Comparison of ENCODE assay signal across 21 cellular contexts in the genomic region with DNA sequence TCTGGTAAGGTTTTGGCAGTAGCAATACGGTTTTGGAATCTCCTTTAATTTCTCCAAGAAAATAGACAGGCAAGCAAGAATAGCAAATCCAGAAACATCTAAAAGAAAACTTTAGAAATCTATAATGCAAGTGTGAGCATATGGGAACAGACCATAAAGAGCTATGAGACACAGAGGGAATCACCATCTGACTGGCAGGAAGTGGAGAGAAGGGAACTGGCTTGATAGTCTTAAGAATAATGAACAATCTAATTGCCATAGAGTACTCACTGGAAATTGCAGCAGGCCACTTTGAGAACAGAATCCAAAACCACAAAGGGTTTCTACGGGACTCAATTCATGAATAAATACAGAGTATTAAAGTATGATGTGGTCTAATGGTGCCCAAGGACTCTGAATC.
"Had no signal": no experiment of that assay in that cellular context is flagged by ENCODE, and none has a peak within 500 bp of the region (broad histone marks: within the 10 kb centered on the region; RNA-seq: fewer than 3 reads in every experiment).

No MANE protein-coding gene starts in this region.

- H3K4me3 Mint-ChIP-seq: natural killer cell treated with Interleukin-12 subunit alpha and Interleukin-12 subunit beta and Interleukin-15 and Interleukin-18, amount 100 ng/mL, for 72 hours; stimulated activated memory B cell treated with anti-CD40 and anti-IgM and Interleukin-4, amounts not matched to agents 10 μg/mL and 1 μg/mL and 100 μg/mL, for 72 hours had no signal

- H2AFZ ChIP-seq: parathyroid adenoma had no signal

- DNase-seq: effector memory CD4-positive, alpha-beta T cell; heart left ventricle; hippocampal formation; left colon; left ventricle myocardium superior; mesenchymal stem cell; midbrain; psoas muscle; retina; right lobe of liver; stimulated activated CD4-positive, alpha-beta T cell treated with anti-CD3 and anti-CD28 coated beads, Interleukin-4, amount 100 ng/mL, for 1 hour; stimulated activated CD8-positive, alpha-beta memory T cell treated with anti-CD3 and anti-CD28 coated beads, Interleukin-4, amount 100 ng/mL, for 48 hours; stomach; substantia nigra; transverse colon had no signal

- H3K27me3 Mint-ChIP-seq: stimulated activated memory B cell treated with anti-CD40 and anti-IgM and Interleukin-4, amounts not matched to agents 10 μg/mL and 1 μg/mL and 100 μg/mL, for 72 hours had no signal

- H3K36me3 ChIP-seq: heart left ventricle, right lobe of liver, stomach, thoracic aorta, transverse colon had no signal

- H3K27ac ChIP-seq: heart left ventricle, parathyroid adenoma, psoas muscle, right lobe of liver, stomach, thoracic aorta, transverse colon had no signal

- H3K9me3 ChIP-seq: heart left ventricle, psoas muscle, right lobe of liver, stomach, thoracic aorta, transverse colon had no signal

- ATAC-seq: esophagus mucosa; heart left ventricle; left colon; left ventricle myocardium superior; psoas muscle; right lobe of liver; stimulated activated memory B cell treated with anti-CD40 and anti-IgM and Interleukin-4, amounts not matched to agents 10 μg/mL and 1 μg/mL and 100 μg/mL, for 72 hours had no signal

- H3K36me3 Mint-ChIP-seq: natural killer cell treated with Interleukin-12 subunit alpha and Interleukin-12 subunit beta and Interleukin-15 and Interleukin-18, amount 100 ng/mL, for 72 hours; stimulated activated memory B cell treated with anti-CD40 and anti-IgM and Interleukin-4, amounts not matched to agents 10 μg/mL and 1 μg/mL and 100 μg/mL, for 72 hours had no signal

- H3K4me1 ChIP-seq: heart left ventricle, parathyroid adenoma, psoas muscle, right lobe of liver, stomach had no signal

- H3K79me2 ChIP-seq: parathyroid adenoma had no signal

- H3K4me3 ChIP-seq: heart left ventricle, lung, psoas muscle, right lobe of liver, stomach, thoracic aorta, transverse colon had no signal

- H3K9ac ChIP-seq: parathyroid adenoma had no signal

- H3K27ac Mint-ChIP-seq: natural killer cell treated with Interleukin-12 subunit alpha and Interleukin-12 subunit beta and Interleukin-15 and Interleukin-18, amount 100 ng/mL, for 72 hours; stimulated activated memory B cell treated with anti-CD40 and anti-IgM and Interleukin-4, amounts not matched to agents 10 μg/mL and 1 μg/mL and 100 μg/mL, for 72 hours had no signal

- H3K27me3 ChIP-seq: right lobe of liver, transverse colon had no signal

- H3K9me3 Mint-ChIP-seq: natural killer cell treated with Interleukin-12 subunit alpha and Interleukin-12 subunit beta and Interleukin-15 and Interleukin-18, amount 100 ng/mL, for 72 hours; stimulated activated memory B cell treated with anti-CD40 and anti-IgM and Interleukin-4, amounts not matched to agents 10 μg/mL and 1 μg/mL and 100 μg/mL, for 72 hours had no signal
